Comparison of ENCODE assay signal across 8 cellular contexts in the genomic region with DNA sequence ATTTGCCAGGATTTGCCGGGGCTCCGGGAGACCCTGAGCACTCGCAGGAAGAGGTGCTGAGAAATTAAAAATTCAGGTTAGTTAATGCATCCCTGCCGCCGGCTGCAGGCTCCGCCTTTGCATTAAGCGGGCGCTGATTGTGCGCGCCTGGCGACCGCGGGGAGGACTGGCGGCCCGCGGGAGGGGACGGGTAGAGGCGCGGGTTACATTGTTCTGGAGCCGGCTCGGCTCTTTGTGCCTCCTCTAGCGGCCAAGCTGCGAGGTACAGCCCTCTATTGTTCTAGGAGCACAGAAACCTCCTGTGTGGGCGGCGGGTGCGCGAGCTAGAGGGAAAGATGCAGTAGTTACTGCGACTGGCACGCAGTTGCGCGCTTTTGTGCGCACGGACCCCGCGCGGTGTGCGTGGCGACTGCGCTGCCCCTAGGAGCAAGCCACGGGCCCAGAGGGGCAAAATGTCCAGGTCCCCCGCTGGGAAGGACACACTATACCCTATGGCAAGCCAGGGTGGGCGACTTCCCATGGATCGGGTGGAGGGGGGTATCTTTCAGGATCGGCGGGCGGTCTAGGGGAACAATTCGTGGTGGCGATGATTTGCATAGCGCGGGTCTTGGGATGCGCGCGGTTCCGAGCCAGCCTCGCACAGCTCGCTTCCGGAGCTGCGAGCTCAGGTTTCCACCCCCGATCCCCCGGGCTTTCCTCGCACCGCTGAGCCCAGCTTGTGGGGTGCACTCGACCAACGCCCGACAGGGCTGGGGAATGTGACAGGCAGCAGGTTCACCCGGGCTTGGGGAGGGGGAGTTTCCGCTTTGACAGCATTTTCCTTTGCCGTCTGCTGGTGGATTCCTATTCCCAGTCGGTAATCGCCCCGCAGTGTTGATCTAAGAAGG. TPM values are rescaled to one million over a fixed set of nuclear protein-coding genes. Genes with fewer than 3 reads are reported as not detected.
DNase-seq lines count a peak whose midpoint lies in the region; ATAC-seq and TF ChIP-seq lines count a peak whose summit lies in the region.

No MANE protein-coding gene starts in this region.

- no peak overlapping the region for H3K27ac Mint-ChIP-seq in T-cell

- H3K27me3 Mint-ChIP-seq in T-cell = peaks cover 69 to 89% of the 10 kb centered on the region in 2 donors

- ATAC-seq in T-cell (replicated peaks in 1 of 4) = peak in 2 of 4 experiments; percentile 35 to 37
- ATAC-seq in mucosa of descending colon = peak; percentile 75
- ATAC-seq in HG02981 (IDR thresholded peaks at IDR 0.05; ENCODE audit: unreplicated experiment) = no peak

- H3K4me3 ChIP-seq in duodenal mucosa (ENCODE audit: low read depth in 1 of 2, low read length in 2 of 2) = peak overlapping the region; percentile 81 to 92
- H3K4me3 ChIP-seq in mucosa of descending colon = no peak overlapping the region
- H3K4me3 ChIP-seq in subcutaneous abdominal adipose tissue (ENCODE audit: low read depth in 1 of 5, low read length in 5 of 5) = peak overlapping the region in 3 of 5 donors; percentile 17 to 40 (median 34)

- CTCF ChIA-PET in T-cell (lab: Charles Lee) = no interaction called here

- H3K36me3 Mint-ChIP-seq in T-cell = no peaks in the 10 kb centered on the region

- POLR2A ChIA-PET in T-cell (lab: Charles Lee) = no interaction called here

- H3K27ac ChIP-seq in duodenal mucosa (ENCODE audit: low read depth, low read length) = peak overlapping the region; percentile 30
- no peak overlapping the region for H3K27ac ChIP-seq in subcutaneous abdominal adipose tissue (ENCODE audit: low read depth, low read length)

- H3K4me1 ChIP-seq in duodenal mucosa (ENCODE audit: control insufficient read depth in 1 of 2, insufficient read depth in 2 of 2, low read length in 2 of 2) (peaks cover 10 to 12% of the 10 kb centered on the region in 2 donors), mucosa of descending colon (ENCODE audit: low read depth) (peaks cover 19% of the 10 kb centered on the region), subcutaneous abdominal adipose tissue (ENCODE audit: control insufficient read depth in 5 of 5, insufficient read depth in 5 of 5, low read length in 5 of 5) (peaks cover 0 to 71% (median 59%) of the 10 kb centered on the region in 5 donors)

- H3K36me3 ChIP-seq in duodenal mucosa (ENCODE audit: control insufficient read depth in 1 of 2, insufficient read depth in 2 of 2, low read length in 2 of 2) = peaks cover 4 to 5% of the 10 kb centered on the region in 2 donors
- H3K36me3 ChIP-seq in mucosa of descending colon (ENCODE audit: low read depth) = no peaks in the 10 kb centered on the region
- H3K36me3 ChIP-seq in subcutaneous abdominal adipose tissue (ENCODE audit: control insufficient read depth in 5 of 5, insufficient read depth in 5 of 5, low read length in 5 of 5) = no peaks in the 10 kb centered on the region

- H3K9me3 Mint-ChIP-seq in T-cell = peaks cover 0 to 6% (median 0%) of the 10 kb centered on the region in 3 donors

- H3K9ac ChIP-seq in duodenal mucosa (ENCODE audit: low read depth in 1 of 2, low read length in 2 of 2) (peak overlapping the region; percentile 84 to 93), subcutaneous abdominal adipose tissue (ENCODE audit: low read length in 5 of 5) (no peak overlapping the region)

- DNase-seq in CD1c-positive myeloid dendritic cell (ENCODE audit: extremely low spot score) = peak; percentile 75
- DNase-seq in GM20000 (ENCODE audit: low spot score) = peak; percentile 84
- DNase-seq in NCI-H1417 (lab: John Stamatoyannopoulos, UW) = peak; percentile 76 to 99 (median 98)
- peak in 3 of 34 experiments; percentile 13 to 16 (median 14) for DNase-seq in T-cell
- DNase-seq in mucosa of descending colon = peak; percentile 71 to 73 (median 73)

- intact Hi-C loops in mucosa of descending colon (cut with DNase I, micrococcal nuclease) = no loop called here

- peaks cover 41 to 58% (median 57%) of the 10 kb centered on the region in 3 donors for H3K4me1 Mint-ChIP-seq in T-cell

- H3K4me3 Mint-ChIP-seq in T-cell = peak overlapping the region in 2 of 3 donors; percentile 46 to 76

- H3K27me3 ChIP-seq in duodenal mucosa (ENCODE audit: control insufficient read depth in 1 of 2, insufficient read depth in 2 of 2, low read length in 2 of 2) (peaks cover 30 to 60% of the 10 kb centered on the region in 2 donors), subcutaneous abdominal adipose tissue (ENCODE audit: control insufficient read depth in 5 of 5, insufficient read depth in 4 of 5, low read length in 5 of 5) (peaks cover 69 to 91% (median 88%) of the 10 kb centered on the region in 5 donors)

- TF ChIP-seq CTCF in GM20000 (IDR thresholded peaks at IDR 0.05; ENCODE audit: extremely low read depth, missing control alignments) = peak; percentile 13
- no peak for TF ChIP-seq CTCF in mucosa of descending colon (IDR thresholded peaks at IDR 0.05)

- no peaks in the 10 kb centered on the region for H3K9me3 ChIP-seq in duodenal mucosa (ENCODE audit: control insufficient read depth in 1 of 2, low read length in 2 of 2)
- H3K9me3 ChIP-seq in mucosa of descending colon = no peaks in the 10 kb centered on the region
- H3K9me3 ChIP-seq in subcutaneous abdominal adipose tissue (ENCODE audit: control insufficient read depth in 5 of 5, low read length in 5 of 5) = no peaks in the 10 kb centered on the region

RNA-seq across cellular contexts. Expression of gene ONECUT2, which starts 2.9 kb away (rescaled TPM):
- total RNA-seq in T-cell (under 1 TPM in 3 of 5 donors, not detected in 2; 0.03 to 0.23 (median 0.09) TPM), mucosa of descending colon (under 1 TPM; 0.06 to 0.87 (median 0.14) TPM)

Comparison
In these comparisons a context has a peak if more than half of its experiments do, and no peak if none do; other contexts are left out.
1. H3K9ac ChIP-seq: peak in duodenal mucosa (2 of 2); none in subcutaneous abdominal adipose tissue (0 of 5).